ENCODE assay signal across 8 cellular contexts in the genomic region with DNA sequence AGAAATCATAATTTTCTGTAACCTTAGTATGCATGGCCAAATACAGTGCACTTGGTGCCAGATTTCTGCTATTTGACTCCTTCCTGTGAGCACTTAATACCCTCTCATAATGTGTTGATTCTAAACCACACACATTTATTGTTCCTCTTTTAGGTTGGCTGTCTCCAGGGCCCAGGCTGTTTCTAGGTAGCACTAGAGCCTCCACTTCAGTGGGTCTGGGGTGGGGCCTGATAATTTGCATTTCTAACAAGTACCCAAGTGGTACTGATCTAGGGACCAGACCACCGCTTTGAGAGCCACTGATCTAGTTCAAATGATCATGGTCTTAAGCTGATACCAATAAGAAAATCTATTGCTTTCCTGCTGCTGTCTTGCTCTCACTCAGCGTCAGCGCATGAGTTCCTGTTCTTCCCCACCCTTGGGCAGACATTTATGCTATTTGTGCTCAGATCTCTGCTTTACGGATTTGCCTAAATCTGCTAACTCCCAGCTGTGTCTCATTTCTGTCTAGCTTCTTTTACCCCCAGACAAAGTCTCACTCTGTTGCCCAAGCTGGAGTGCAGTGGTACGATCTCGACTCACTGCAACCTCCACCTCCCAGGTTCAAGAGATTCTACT. TPM values are rescaled to one million over a fixed set of nuclear protein-coding genes. Genes with fewer than 3 reads are reported as not detected.
DNase-seq lines count a peak whose midpoint lies in the region; ATAC-seq, FAIRE-seq and TF ChIP-seq lines count a peak whose summit lies in the region.

No MANE protein-coding gene starts in this region.

- no peak overlapping the region for H3K4me3 ChIP-seq in ovary

- peak overlapping the region; percentile 88 for H3K27ac Mint-ChIP-seq in dendritic cell treated with granulocyte-macrophage colony-stimulating factor and Interleukin-4, amounts not matched to agents 40 ng/mL and 50 ng/mL, for 4 days
- no peak overlapping the region for H3K27ac Mint-ChIP-seq in activated naive CD4-positive, alpha-beta T cell treated with anti-CD3 and anti-CD28 coated beads, Interleukin-2, amount 10 ng/mL, durations not matched to agents 7 days and 5 days

- H3K36me3 ChIP-seq in ovary: no peaks in the 10 kb centered on the region

- no peaks in the 10 kb centered on the region for H3K9me3 ChIP-seq in ovary

- FAIRE-seq in GM18507 (lab: Jason Lieb, UNC): peak; percentile 64

- DNase-seq in GM18507 (ENCODE audit: extremely low spot score, insufficient read length, low read depth) (peak; percentile 28), MV-4-11 (lab: John Stamatoyannopoulos, UW) (peak; percentile 73), ovary (no peak), kidney tubule cell (ENCODE audit: low spot score) (no peak)
- no peak for DNase-seq in activated naive CD4-positive, alpha-beta T cell treated with anti-CD3 and anti-CD28 coated beads, Interleukin-2, amount 10 ng/mL, durations not matched to agents 7 days and 5 days
- DNase-seq in stimulated activated CD4-positive, alpha-beta T cell treated with anti-CD3 and anti-CD28 coated beads, Interleukin-12 subunit alpha, Interleukin-12 subunit beta, amount 100 ng/mL, for 4 hours: no peak

- H3K4me1 ChIP-seq in ovary (ENCODE audit: insufficient read depth): no peaks in the 10 kb centered on the region

- no peak for TF ChIP-seq CTCF in ovary (IDR thresholded peaks at IDR 0.05)

- no peaks in the 10 kb centered on the region for H3K27me3 ChIP-seq in ovary

- peaks cover 19% of the 10 kb centered on the region for H3K4me1 Mint-ChIP-seq in dendritic cell treated with granulocyte-macrophage colony-stimulating factor and Interleukin-4, amounts not matched to agents 40 ng/mL and 50 ng/mL, for 4 days (ENCODE audit: low read depth)
- H3K4me1 Mint-ChIP-seq in activated naive CD4-positive, alpha-beta T cell treated with anti-CD3 and anti-CD28 coated beads, Interleukin-2, amount 10 ng/mL, durations not matched to agents 7 days and 5 days: no peaks in the 10 kb centered on the region

- no peak for TF ChIP-seq POLR2A in ovary (IDR thresholded peaks at IDR 0.05)

- no peak for TF ChIP-seq EP300 in ovary (IDR thresholded peaks at IDR 0.05)

- peak; percentile 86 for ATAC-seq in GM21717 (IDR thresholded peaks at IDR 0.05; ENCODE audit: unreplicated experiment)

- H3K27ac ChIP-seq in ovary: no peak overlapping the region

- peaks cover 19% of the 10 kb centered on the region for H3K36me3 Mint-ChIP-seq in dendritic cell treated with granulocyte-macrophage colony-stimulating factor and Interleukin-4, amounts not matched to agents 40 ng/mL and 50 ng/mL, for 4 days (ENCODE audit: low read depth)
- peaks cover 8% of the 10 kb centered on the region for H3K36me3 Mint-ChIP-seq in activated naive CD4-positive, alpha-beta T cell treated with anti-CD3 and anti-CD28 coated beads, Interleukin-2, amount 10 ng/mL, durations not matched to agents 7 days and 5 days

- intact Hi-C loops in dendritic cell treated with granulocyte-macrophage colony-stimulating factor and Interleukin-4, amounts not matched to agents 40 ng/mL and 50 ng/mL, for 4 days (cut with micrococcal nuclease): no loop called here
- intact Hi-C loops in ovary (cut with DNase I): no loop called here

- H3K9me3 Mint-ChIP-seq in dendritic cell treated with granulocyte-macrophage colony-stimulating factor and Interleukin-4, amounts not matched to agents 40 ng/mL and 50 ng/mL, for 4 days: no peaks in the 10 kb centered on the region
- H3K9me3 Mint-ChIP-seq in activated naive CD4-positive, alpha-beta T cell treated with anti-CD3 and anti-CD28 coated beads, Interleukin-2, amount 10 ng/mL, durations not matched to agents 7 days and 5 days: peaks cover 2% of the 10 kb centered on the region

- CTCF ChIA-PET in activated naive CD4-positive, alpha-beta T cell treated with anti-CD3 and anti-CD28 coated beads, Interleukin-2, amount 10 ng/mL, durations not matched to agents 7 days and 5 days (lab: Charles Lee): no interaction called here

- 94 to 98% (median 94%) methylated on average over 6 of the region's 6 CpGs for WGBS in ovary, 3 donors

- H3K27me3 Mint-ChIP-seq in dendritic cell treated with granulocyte-macrophage colony-stimulating factor and Interleukin-4, amounts not matched to agents 40 ng/mL and 50 ng/mL, for 4 days: no peaks in the 10 kb centered on the region
- peaks cover 7% of the 10 kb centered on the region for H3K27me3 Mint-ChIP-seq in activated naive CD4-positive, alpha-beta T cell treated with anti-CD3 and anti-CD28 coated beads, Interleukin-2, amount 10 ng/mL, durations not matched to agents 7 days and 5 days

- no peak overlapping the region for H3K4me3 Mint-ChIP-seq in dendritic cell treated with granulocyte-macrophage colony-stimulating factor and Interleukin-4, amounts not matched to agents 40 ng/mL and 50 ng/mL, for 4 days
- H3K4me3 Mint-ChIP-seq in activated naive CD4-positive, alpha-beta T cell treated with anti-CD3 and anti-CD28 coated beads, Interleukin-2, amount 10 ng/mL, durations not matched to agents 7 days and 5 days: no peak overlapping the region

RNA-seq across cellular contexts. Expression of gene PTRHD1, which starts 7.4 kb away (rescaled TPM):
- total RNA-seq in ovary: 10 to 100 TPM; 14.9 to 68.1 (median 21.1) TPM
- polyA plus RNA-seq in ovary: 10 to 100 TPM; 21.0 to 57.8 TPM

RNA-seq across cellular contexts. Expression of gene CENPO, which starts 7.4 kb away (rescaled TPM):
- total RNA-seq in ovary: 1 to 10 TPM; 1.0 to 3.9 (median 2.4) TPM
- polyA plus RNA-seq in ovary: 1 to 10 TPM; 1.7 to 4.7 TPM

Comparison
In these comparisons a context has a peak if more than half of its experiments do, and no peak if none do; other contexts are left out.
1. DNase-seq: peak in GM18507 (single experiment) and MV-4-11 (single experiment); none in activated naive CD4-positive, alpha-beta T cell treated with anti-CD3 and anti-CD28 coated beads, Interleukin-2, amount 10 ng/mL, durations not matched to agents 7 days and 5 days (single experiment), stimulated activated CD4-positive, alpha-beta T cell treated with anti-CD3 and anti-CD28 coated beads, Interleukin-12 subunit alpha, Interleukin-12 subunit beta, amount 100 ng/mL, for 4 hours (single experiment), ovary (0 of 5) and kidney tubule cell (single experiment).